24 cellular contexts compared by ENCODE assay signal in the genomic region with DNA sequence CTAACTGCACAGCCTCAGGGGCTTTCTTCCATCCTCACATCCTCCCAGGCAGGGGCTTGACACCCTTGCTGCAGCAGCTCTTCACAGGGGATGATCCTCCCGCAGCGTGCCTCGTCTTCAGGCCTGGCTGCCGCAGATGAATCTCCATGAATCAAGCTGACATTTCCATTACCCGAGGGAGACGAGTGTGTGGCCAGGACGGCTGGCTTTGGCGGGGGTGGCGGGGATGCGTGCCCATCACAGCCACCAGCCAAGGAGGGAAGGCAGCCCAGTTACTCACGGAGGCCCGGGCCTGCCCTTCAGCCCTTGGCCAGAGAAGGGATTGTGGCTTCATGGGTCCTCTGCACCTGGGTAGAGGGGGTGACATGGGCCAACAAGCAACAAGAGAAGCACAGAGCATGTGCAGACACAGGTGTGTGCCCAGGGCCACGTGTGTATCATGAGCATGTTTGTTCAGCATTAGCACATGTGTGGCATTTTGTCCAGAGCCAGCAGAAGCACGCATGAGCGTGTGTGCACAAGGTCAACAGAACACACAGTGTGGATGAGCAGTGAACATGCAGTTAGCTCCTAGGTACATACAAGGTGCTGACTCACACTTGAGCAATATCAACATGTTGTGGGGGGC.
"Had no signal": no experiment of that assay in that cellular context is flagged by ENCODE, and none has a peak within 500 bp of the region (broad histone marks: within the 10 kb centered on the region; RNA-seq: fewer than 3 reads in every experiment).

No MANE protein-coding gene starts in this region.

- H3K9me3 Mint-ChIP-seq: activated CD4-positive, alpha-beta memory T cell treated with anti-CD3 and anti-CD28 coated beads for 36 hours; activated CD4-positive, alpha-beta T cell treated with anti-CD3 and anti-CD28 coated beads, Interleukin-2, amount 10 ng/mL, durations not matched to agents 24 days and 14 days; activated T-cell treated with anti-CD3 and anti-CD28 coated beads, Interleukin-2, amount 50 U/mL, for 24 hours had no signal

- H3K4me1 Mint-ChIP-seq: activated CD4-positive, alpha-beta T cell treated with anti-CD3 and anti-CD28 coated beads, Interleukin-2, amount 10 ng/mL, durations not matched to agents 24 days and 14 days; naive B cell; T-helper 17 cell had no signal

- DNase-seq: activated CD4-positive, alpha-beta memory T cell treated with anti-CD3 and anti-CD28 coated beads for 36 hours; activated CD4-positive, alpha-beta T cell treated with anti-CD3 and anti-CD28 coated beads, Interleukin-2, amount 10 ng/mL, durations not matched to agents 24 days and 14 days; activated CD8-positive, alpha-beta memory T cell treated with anti-CD3 and anti-CD28 coated beads, Interleukin-2, amount 50 U/mL, for 48 hours; activated gamma-delta T cell; activated naive CD4-positive, alpha-beta T cell treated with anti-CD3 and anti-CD28 coated beads, Interleukin-2, amount 50 U/mL, for 16 hours; activated T-cell treated with anti-CD3 and anti-CD28 coated beads, Interleukin-2, amount 50 U/mL, for 24 hours; amniotic stem cell; brain microvascular endothelial cell; foreskin fibroblast; heart left ventricle; kidney glomerular epithelial cell; naive B cell; occipital lobe; right cardiac atrium; spleen; stimulated activated naive CD4-positive, alpha-beta T cell treated with Interleukin-2 at 50 U/mL for 16 hours; T-helper 17 cell; T1000; WERI-Rb-1 had no signal

- H3K4me3 ChIP-seq: heart left ventricle, left lung, spleen, tibial nerve had no signal

- H3K27ac ChIP-seq: brain microvascular endothelial cell, heart left ventricle, left lung, spleen, tibial nerve, WERI-Rb-1 had no signal

- H3K36me3 Mint-ChIP-seq: activated CD4-positive, alpha-beta memory T cell treated with anti-CD3 and anti-CD28 coated beads for 36 hours; naive B cell had no signal

- H3K27me3 Mint-ChIP-seq: activated CD4-positive, alpha-beta memory T cell treated with anti-CD3 and anti-CD28 coated beads for 36 hours; activated CD4-positive, alpha-beta T cell treated with anti-CD3 and anti-CD28 coated beads, Interleukin-2, amount 10 ng/mL, durations not matched to agents 24 days and 14 days; activated T-cell treated with anti-CD3 and anti-CD28 coated beads, Interleukin-2, amount 50 U/mL, for 24 hours; T-helper 17 cell had no signal

- H3K4me1 ChIP-seq: heart left ventricle, left lung, spleen, tibial nerve had no signal

- H3K9me3 ChIP-seq: left lung, tibial nerve had no signal

- H3K27me3 ChIP-seq: brain microvascular endothelial cell, left lung, tibial nerve had no signal

- H3K4me3 Mint-ChIP-seq: activated CD4-positive, alpha-beta memory T cell treated with anti-CD3 and anti-CD28 coated beads for 36 hours; activated CD4-positive, alpha-beta T cell treated with anti-CD3 and anti-CD28 coated beads, Interleukin-2, amount 10 ng/mL, durations not matched to agents 24 days and 14 days; activated T-cell treated with anti-CD3 and anti-CD28 coated beads, Interleukin-2, amount 50 U/mL, for 24 hours; naive B cell; T-helper 17 cell had no signal

- H3K36me3 ChIP-seq: brain microvascular endothelial cell, heart left ventricle, left lung, spleen, tibial nerve, WERI-Rb-1 had no signal

- ATAC-seq: activated CD4-positive, CD25-positive, alpha-beta regulatory T cell treated with anti-CD3 and anti-CD28 coated beads, Interleukin-2, amount 50 U/mL, for 24 hours; esophagus mucosa; heart left ventricle; left lung; right cardiac atrium; T-helper 17 cell had no signal

- FAIRE-seq: astrocyte had no signal

- H3K27ac Mint-ChIP-seq: activated CD4-positive, alpha-beta memory T cell treated with anti-CD3 and anti-CD28 coated beads for 36 hours; activated CD4-positive, alpha-beta T cell treated with anti-CD3 and anti-CD28 coated beads, Interleukin-2, amount 10 ng/mL, durations not matched to agents 24 days and 14 days; activated T-cell treated with anti-CD3 and anti-CD28 coated beads, Interleukin-2, amount 50 U/mL, for 24 hours; T-helper 17 cell had no signal
